12 cellular contexts compared by ENCODE assay signal in the genomic region with DNA sequence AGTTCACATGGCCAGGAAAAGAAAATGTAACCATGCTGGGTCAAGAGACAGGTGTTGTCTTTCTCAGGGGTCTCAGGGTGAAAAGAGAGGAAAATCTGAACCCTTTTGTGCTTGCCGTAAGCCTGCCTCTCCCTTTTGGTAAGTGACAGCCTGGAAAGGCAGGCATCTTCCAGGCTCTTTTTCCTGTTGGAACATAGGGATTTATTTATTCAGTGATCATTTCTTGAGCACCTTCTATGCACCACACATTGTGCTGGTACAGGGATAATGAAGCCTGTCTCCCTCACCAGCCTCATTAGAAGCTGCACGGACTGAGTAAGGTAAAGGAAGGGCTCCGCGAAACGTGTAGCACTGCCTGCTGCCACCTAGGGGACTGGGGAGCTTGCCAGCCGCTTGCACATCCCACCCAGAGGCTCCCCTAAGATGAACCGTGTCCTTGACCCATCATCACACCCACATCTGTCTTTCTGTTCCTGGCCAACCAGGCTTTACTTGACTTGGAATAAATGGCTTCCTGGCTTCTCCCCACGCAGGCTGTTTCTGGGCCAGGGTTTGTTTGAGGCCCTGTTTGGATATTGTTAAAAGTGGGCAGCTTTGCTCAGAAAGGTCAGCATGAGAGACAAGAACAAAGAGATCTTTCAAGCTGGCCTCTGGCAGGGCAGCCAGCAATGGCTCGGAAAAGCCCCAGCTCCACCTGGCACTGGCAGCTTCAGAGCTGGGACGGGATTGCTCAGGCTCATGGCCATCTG. TPM values are rescaled to one million over a fixed set of nuclear protein-coding genes. Genes with fewer than 3 reads are reported as not detected.
DNase-seq lines count a peak whose midpoint lies in the region; ATAC-seq and TF ChIP-seq lines count a peak whose summit lies in the region.
"Had no signal": no experiment of that assay in that cellular context is flagged by ENCODE, and none has a peak within 500 bp of the region (broad histone marks: within the 10 kb centered on the region; RNA-seq: fewer than 3 reads in every experiment).

No MANE protein-coding gene starts in this region.

- TF ChIP-seq CTCF in suprapubic skin (IDR thresholded peaks at IDR 0.05), result no peak

- H3K9me3 ChIP-seq in suprapubic skin, result no peaks in the 10 kb centered on the region
- H3K9me3 ChIP-seq: HAP-1 had no signal

- H3K27ac ChIP-seq in caudate nucleus (ENCODE audit: low read depth, low read length) (peak overlapping the region; percentile 98), suprapubic skin (peak overlapping the region; percentile 87)

- 53% methylated on average over 4 of the region's 10 CpGs for WGBS in suprapubic skin

- H3K27me3 ChIP-seq in suprapubic skin, result no peaks in the 10 kb centered on the region

- DNase-seq in NCI-H2227 treated with DMSO at 0.1 percent for 48 hours (lab: John Stamatoyannopoulos, UW) (peak; percentile 33), caudate nucleus (lab: John Stamatoyannopoulos, UW) (peak in 60 of 61 donors; percentile 43 to 96 (median 86)), left lobe of liver (ENCODE audit: low spot score) (peak; percentile 78), suprapubic skin (ENCODE audit: low spot score in 2 of 2) (no peak), T-helper 9 cell (no peak), NCI-H226 (no peak)
- DNase-seq: activated effector memory CD4-positive, alpha-beta T cell treated with anti-CD3 and anti-CD28 coated beads, Interleukin-2, amount 50 U/mL, for 16 hours; KBM-7; SHP77 treated with DMSO at 0.1 percent for 48 hours had no signal

- peaks cover 65% of the 10 kb centered on the region for H3K4me1 ChIP-seq in suprapubic skin

- TF ChIP-seq EP300 in suprapubic skin (IDR thresholded peaks at IDR 0.05), result no peak

- no peak for TF ChIP-seq POLR2A in suprapubic skin (IDR thresholded peaks at IDR 0.05)

- H3K4me3 ChIP-seq in suprapubic skin, result no peak overlapping the region
- H3K4me3 ChIP-seq: HAP-1 had no signal

- ATAC-seq in left lobe of liver, result peak; percentile 63
- ATAC-seq in HG03159 (IDR thresholded peaks at IDR 0.05; ENCODE audit: unreplicated experiment), result no peak
- no peak for ATAC-seq in GM19351 (IDR thresholded peaks at IDR 0.05; ENCODE audit: unreplicated experiment)

- peaks cover 20% of the 10 kb centered on the region for H3K36me3 ChIP-seq in suprapubic skin

RNA-seq across cellular contexts. Expression of gene TTC7A, which starts 47.9 kb away (rescaled TPM):
- 15.7 TPM for total RNA-seq in left lobe of liver
- 10 to 100 TPM; 44.1 to 65.1 (median 48.3) TPM for total RNA-seq in suprapubic skin

Comparison
In these comparisons a context has a peak if more than half of its experiments do, and no peak if none do; other contexts are left out.
1. DNase-seq: peak in NCI-H2227 treated with DMSO at 0.1 percent for 48 hours (single experiment), caudate nucleus (60 of 61) and left lobe of liver (single experiment); none in suprapubic skin (0 of 2), T-helper 9 cell (single experiment) and NCI-H226 (single experiment).